1 cellular context compared by ENCODE assay signal in the genomic region with DNA sequence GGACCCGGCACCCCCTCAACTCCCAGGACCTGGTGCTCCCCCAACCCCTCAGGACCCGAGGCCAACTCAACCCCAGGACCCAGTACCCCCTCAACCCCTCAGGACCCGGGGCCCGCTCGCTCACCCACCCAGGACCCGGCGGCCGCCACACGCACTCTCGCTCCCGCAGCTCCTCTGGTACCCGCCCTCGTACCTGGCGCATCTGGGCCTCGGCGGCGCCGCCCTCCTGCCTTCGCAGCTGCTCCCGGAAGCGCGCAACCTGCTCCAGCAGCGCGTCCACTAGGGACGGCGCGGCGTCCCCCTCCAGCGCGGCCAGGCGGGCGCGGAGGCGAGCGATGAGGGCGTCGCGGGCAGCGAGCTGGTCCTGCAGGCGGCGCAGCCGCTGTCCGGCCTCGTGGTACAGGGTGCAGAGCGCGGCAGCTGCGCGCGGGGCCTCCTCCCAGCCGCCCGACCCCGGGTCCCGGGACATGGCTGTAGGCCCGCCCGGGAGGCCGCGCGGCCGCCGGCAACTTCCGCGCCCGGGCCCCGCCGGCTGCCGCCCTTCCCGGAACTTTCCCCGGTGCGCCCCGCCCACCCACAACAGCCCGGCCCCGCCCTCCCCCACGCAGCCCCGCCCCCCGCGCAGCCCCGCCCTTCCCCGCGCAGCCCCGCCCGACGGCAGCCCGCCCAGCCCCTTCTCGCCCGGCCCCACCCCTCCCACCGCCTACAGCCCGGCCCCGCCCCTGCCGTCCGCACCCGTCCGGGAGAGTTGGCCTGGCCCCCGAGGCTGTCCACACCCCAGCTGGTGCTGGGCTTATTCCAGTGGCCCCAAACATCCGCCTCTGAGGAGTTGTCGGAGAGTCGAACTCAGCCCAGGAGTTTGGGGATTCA.
TF ChIP-seq lines count a peak whose summit lies in the region.

A gene with protein sequence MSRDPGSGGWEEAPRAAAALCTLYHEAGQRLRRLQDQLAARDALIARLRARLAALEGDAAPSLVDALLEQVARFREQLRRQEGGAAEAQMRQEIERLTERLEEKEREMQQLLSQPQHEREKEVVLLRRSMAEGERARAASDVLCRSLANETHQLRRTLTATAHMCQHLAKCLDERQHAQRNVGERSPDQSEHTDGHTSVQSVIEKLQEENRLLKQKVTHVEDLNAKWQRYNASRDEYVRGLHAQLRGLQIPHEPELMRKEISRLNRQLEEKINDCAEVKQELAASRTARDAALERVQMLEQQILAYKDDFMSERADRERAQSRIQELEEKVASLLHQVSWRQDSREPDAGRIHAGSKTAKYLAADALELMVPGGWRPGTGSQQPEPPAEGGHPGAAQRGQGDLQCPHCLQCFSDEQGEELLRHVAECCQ (minus strand): TSS at position 516 of the 870 bp plus-strand sequence. CDS start 47 bp downstream, at position 469.

TF ChIP-seq in HepG2, 621 proteins besides CTCF, POLR2A, EP300 and RAD21 (continued from another document and continues in another):
- TF ChIP-seq, protein P1, sequence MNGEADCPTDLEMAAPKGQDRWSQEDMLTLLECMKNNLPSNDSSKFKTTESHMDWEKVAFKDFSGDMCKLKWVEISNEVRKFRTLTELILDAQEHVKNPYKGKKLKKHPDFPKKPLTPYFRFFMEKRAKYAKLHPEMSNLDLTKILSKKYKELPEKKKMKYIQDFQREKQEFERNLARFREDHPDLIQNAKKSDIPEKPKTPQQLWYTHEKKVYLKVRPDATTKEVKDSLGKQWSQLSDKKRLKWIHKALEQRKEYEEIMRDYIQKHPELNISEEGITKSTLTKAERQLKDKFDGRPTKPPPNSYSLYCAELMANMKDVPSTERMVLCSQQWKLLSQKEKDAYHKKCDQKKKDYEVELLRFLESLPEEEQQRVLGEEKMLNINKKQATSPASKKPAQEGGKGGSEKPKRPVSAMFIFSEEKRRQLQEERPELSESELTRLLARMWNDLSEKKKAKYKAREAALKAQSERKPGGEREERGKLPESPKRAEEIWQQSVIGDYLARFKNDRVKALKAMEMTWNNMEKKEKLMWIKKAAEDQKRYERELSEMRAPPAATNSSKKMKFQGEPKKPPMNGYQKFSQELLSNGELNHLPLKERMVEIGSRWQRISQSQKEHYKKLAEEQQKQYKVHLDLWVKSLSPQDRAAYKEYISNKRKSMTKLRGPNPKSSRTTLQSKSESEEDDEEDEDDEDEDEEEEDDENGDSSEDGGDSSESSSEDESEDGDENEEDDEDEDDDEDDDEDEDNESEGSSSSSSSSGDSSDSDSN (CRISPR knock-in tag; IDR thresholded peaks at IDR 0.05) = peak; percentile 88; the same call in 1 of the 2 replicates
- no peak for TF ChIP-seq NONO (IDR thresholded peaks at IDR 0.05)
- peak; percentile 44; the same call in 1 of the 2 replicates for TF ChIP-seq NONO (CRISPR knock-in tag; conservative IDR thresholded peaks at IDR 0.05)
- 0 out of 2 replicates have a peak, but pooled peaks have one; percentile 8 for TF ChIP-seq NFYB (CRISPR knock-in tag; IDR thresholded peaks at IDR 0.05)
- no peak; the same call in 1 of the 2 replicates for TF ChIP-seq ZMAT3 (CRISPR knock-in tag; conservative IDR thresholded peaks at IDR 0.05)
- peak; percentile 84 for TF ChIP-seq ZNF142 (CRISPR knock-in tag; IDR thresholded peaks at IDR 0.05)
- TF ChIP-seq ATF7 (IDR thresholded peaks at IDR 0.05) = no peak
- TF ChIP-seq ATF7 (CRISPR knock-in tag; IDR thresholded peaks at IDR 0.05) = no peak
- TF ChIP-seq NR0B2 (CRISPR knock-in tag; IDR thresholded peaks at IDR 0.05) = peak; percentile 75; the same call in 1 of the 2 replicates
- TF ChIP-seq NR2F1 (CRISPR knock-in tag; IDR thresholded peaks at IDR 0.05) = no peak
- TF ChIP-seq, protein P2, sequence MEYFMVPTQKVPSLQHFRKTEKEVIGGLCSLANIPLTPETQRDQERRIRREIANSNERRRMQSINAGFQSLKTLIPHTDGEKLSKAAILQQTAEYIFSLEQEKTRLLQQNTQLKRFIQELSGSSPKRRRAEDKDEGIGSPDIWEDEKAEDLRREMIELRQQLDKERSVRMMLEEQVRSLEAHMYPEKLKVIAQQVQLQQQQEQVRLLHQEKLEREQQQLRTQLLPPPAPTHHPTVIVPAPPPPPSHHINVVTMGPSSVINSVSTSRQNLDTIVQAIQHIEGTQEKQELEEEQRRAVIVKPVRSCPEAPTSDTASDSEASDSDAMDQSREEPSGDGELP (IDR thresholded peaks at IDR 0.05; ENCODE audit: borderline replicate concordance, low read depth) = peak; percentile 40; the same call in 1 of the 2 replicates
- TF ChIP-seq SOX13 (IDR thresholded peaks at IDR 0.05) = no peak
- peak in 1 of 2 experiments; percentile 25; a peak in 1 of 4 replicates for TF ChIP-seq SOX13 (CRISPR knock-in tag; conservative IDR thresholded peaks at IDR 0.05 in 1 of 2, IDR thresholded peaks at IDR 0.05 in 1 of 2)
- TF ChIP-seq ZNF33A (CRISPR knock-in tag; IDR thresholded peaks at IDR 0.05; ENCODE audit: borderline replicate concordance) = no peak
- no peak for TF ChIP-seq ZBTB7A (CRISPR knock-in tag; IDR thresholded peaks at IDR 0.05)
- no peak for TF ChIP-seq SRSF1 (optimal IDR thresholded peaks at IDR 0.05; ENCODE audit: low read depth, low read length)
- no peak for TF ChIP-seq SMARCE1 (IDR thresholded peaks at IDR 0.05; ENCODE audit: borderline replicate concordance)
- no peak for TF ChIP-seq ZSCAN12 (CRISPR knock-in tag; IDR thresholded peaks at IDR 0.05)
- TF ChIP-seq ZNF431 (CRISPR knock-in tag; IDR thresholded peaks at IDR 0.05; ENCODE audit: borderline replicate concordance, low read depth) = peak; percentile 79
- no peak for TF ChIP-seq ZNF496 (CRISPR knock-in tag; IDR thresholded peaks at IDR 0.05; ENCODE audit: insufficient replicate concordance)
- no peak for TF ChIP-seq KDM5A (IDR thresholded peaks at IDR 0.05; ENCODE audit: borderline replicate concordance, low read length)
- peak; percentile 80; the same call in 1 of the 2 replicates for TF ChIP-seq EEA1 (CRISPR knock-in tag; IDR thresholded peaks at IDR 0.05; ENCODE audit: borderline replicate concordance)
- no peak for TF ChIP-seq ZNF562 (CRISPR knock-in tag; IDR thresholded peaks at IDR 0.05; ENCODE audit: borderline replicate concordance)
- peak; percentile 58; the same call in 1 of the 2 replicates for TF ChIP-seq KDM5B (CRISPR knock-in tag; IDR thresholded peaks at IDR 0.05; ENCODE audit: borderline replicate concordance)
- no peak for TF ChIP-seq ZNF350 (CRISPR knock-in tag; IDR thresholded peaks at IDR 0.05; ENCODE audit: borderline replicate concordance, low read depth)
- no peak for TF ChIP-seq ZIK1 (CRISPR knock-in tag; IDR thresholded peaks at IDR 0.05; ENCODE audit: borderline replicate concordance, low read depth)
- TF ChIP-seq MAF1 (CRISPR knock-in tag; IDR thresholded peaks at IDR 0.05; ENCODE audit: borderline replicate concordance) = no peak
- TF ChIP-seq FOXP4 (CRISPR knock-in tag; IDR thresholded peaks at IDR 0.05) = no peak
- 0 out of 2 replicates have a peak, but pooled peaks have one; percentile 36 for TF ChIP-seq DMAP1 (CRISPR knock-in tag; IDR thresholded peaks at IDR 0.05)
- no peak for TF ChIP-seq ZNF441 (CRISPR knock-in tag; IDR thresholded peaks at IDR 0.05; ENCODE audit: borderline replicate concordance)
- peak; percentile 68 for TF ChIP-seq TARDBP (CRISPR knock-in tag; IDR thresholded peaks at IDR 0.05)
- TF ChIP-seq NCOA1 (CRISPR knock-in tag; IDR thresholded peaks at IDR 0.05) = no peak
- no peak for TF ChIP-seq DNMT1 (CRISPR knock-in tag; IDR thresholded peaks at IDR 0.05)
- no peak; the same call in 1 of the 2 replicates for TF ChIP-seq MYPOP (CRISPR knock-in tag; IDR thresholded peaks at IDR 0.05)
- no peak for TF ChIP-seq CERS6 (CRISPR knock-in tag; IDR thresholded peaks at IDR 0.05)
- no peak; the same call in 1 of the 2 replicates for TF ChIP-seq ZNF724P (CRISPR knock-in tag; IDR thresholded peaks at IDR 0.05; ENCODE audit: borderline replicate concordance)
- TF ChIP-seq RBFOX2 (IDR thresholded peaks at IDR 0.05; ENCODE audit: low read depth, low read length) = peak; percentile 86
- TF ChIP-seq ZNF451 (CRISPR knock-in tag; IDR thresholded peaks at IDR 0.05) = 0 out of 2 replicates have a peak, but pooled peaks have one; percentile 36
- no peak for TF ChIP-seq ZNF713 (CRISPR knock-in tag; IDR thresholded peaks at IDR 0.05)
- peak; percentile 35; the same call in 1 of the 2 replicates for TF ChIP-seq ERF (CRISPR knock-in tag; IDR thresholded peaks at IDR 0.05)
- TF ChIP-seq SP2 (CRISPR knock-in tag; IDR thresholded peaks at IDR 0.05) = no peak
- TF ChIP-seq ZNF556 (CRISPR knock-in tag; IDR thresholded peaks at IDR 0.05; ENCODE audit: borderline replicate concordance) = no peak
- TF ChIP-seq PBX2 (CRISPR knock-in tag; IDR thresholded peaks at IDR 0.05) = no peak
- peak; percentile 78; the same call in 1 of the 2 replicates for TF ChIP-seq ZNF563 (CRISPR knock-in tag; IDR thresholded peaks at IDR 0.05)
- TF ChIP-seq POGZ (CRISPR knock-in tag; IDR thresholded peaks at IDR 0.05) = 0 out of 2 replicates have a peak, but pooled peaks have one; percentile 30
- no peak for TF ChIP-seq TCF7L2 (IDR thresholded peaks at IDR 0.05; ENCODE audit: low read depth, low read length)
